In genomic region chr16:3101841-3102470, GRCh38 we compare ENCODE assay signal across 8 cellular contexts. TPM values are rescaled to one million over a fixed set of nuclear protein-coding genes. Genes with fewer than 3 reads are reported as not detected.
DNase-seq lines count a peak whose midpoint lies in the region; ATAC-seq and TF ChIP-seq lines count a peak whose summit lies in the region.

No MANE protein-coding gene starts in this region.

- H3K4me2 ChIP-seq in parathyroid adenoma (ENCODE audit: low read length): no peak overlapping the region

- no peak overlapping the region for H2AFZ ChIP-seq in parathyroid adenoma

- H3K9ac ChIP-seq in parathyroid adenoma: no peak overlapping the region

- H3K79me2 ChIP-seq in parathyroid adenoma: no peaks in the 10 kb centered on the region

- no peak for TF ChIP-seq POLR2A in esophagus muscularis mucosa (IDR thresholded peaks at IDR 0.05; ENCODE audit: low read depth)
- no peak for TF ChIP-seq POLR2A in vagina (IDR thresholded peaks at IDR 0.05)
- TF ChIP-seq POLR2A in testis (IDR thresholded peaks at IDR 0.05): no peak

- DNase-seq in GF-D8 (lab: John Stamatoyannopoulos, UW): peak; percentile 17
- peak; percentile 26 for DNase-seq in NOMO-1 treated with DMSO at 0.1 percent for 48 hours (lab: John Stamatoyannopoulos, UW; ENCODE audit: unreplicated experiment)
- DNase-seq in esophagus muscularis mucosa (ENCODE audit: extremely low spot score): no peak
- no peak for DNase-seq in vagina (ENCODE audit: extremely low spot score in 2 of 2)
- no peak for DNase-seq in testis

- ATAC-seq in GM21515 (IDR thresholded peaks at IDR 0.05; ENCODE audit: unreplicated experiment) (no peak), GM18502 (IDR thresholded peaks at IDR 0.05; ENCODE audit: poor library complexity, unreplicated experiment) (no peak)

- no peak overlapping the region for H3K4me3 ChIP-seq in esophagus muscularis mucosa
- H3K4me3 ChIP-seq in parathyroid adenoma (ENCODE audit: low read depth, low read length): no peak overlapping the region
- no peak overlapping the region for H3K4me3 ChIP-seq in vagina
- no peak overlapping the region for H3K4me3 ChIP-seq in testis

- no peaks in the 10 kb centered on the region for H3K9me3 ChIP-seq in esophagus muscularis mucosa
- H3K9me3 ChIP-seq in parathyroid adenoma (ENCODE audit: control insufficient read depth, low read length): no peaks in the 10 kb centered on the region
- H3K9me3 ChIP-seq in vagina: no peaks in the 10 kb centered on the region
- no peaks in the 10 kb centered on the region for H3K9me3 ChIP-seq in testis

- no peak for TF ChIP-seq CTCF in esophagus muscularis mucosa (IDR thresholded peaks at IDR 0.05)
- TF ChIP-seq CTCF in parathyroid adenoma (IDR thresholded peaks at IDR 0.05): no peak
- TF ChIP-seq CTCF in vagina (IDR thresholded peaks at IDR 0.05): no peak
- TF ChIP-seq CTCF in testis (IDR thresholded peaks at IDR 0.05): no peak

- H3K36me3 ChIP-seq in esophagus muscularis mucosa: no peaks in the 10 kb centered on the region
- no peaks in the 10 kb centered on the region for H3K36me3 ChIP-seq in parathyroid adenoma (ENCODE audit: control insufficient read depth, insufficient read depth, low read length)
- H3K36me3 ChIP-seq in vagina: no peaks in the 10 kb centered on the region
- H3K36me3 ChIP-seq in testis (ENCODE audit: low read depth, missing control alignments): no peaks in the 10 kb centered on the region

- WGBS in esophagus muscularis mucosa: 62% methylated on average over 27 of the region's 27 CpGs
- 23 to 59% methylated on average over 27 of the region's 27 CpGs for WGBS in testis, 2 donors

- H3K4me1 ChIP-seq in esophagus muscularis mucosa: peaks cover 22 to 45% (median 31%) of the 10 kb centered on the region in 4 donors
- H3K4me1 ChIP-seq in parathyroid adenoma: peaks cover 11% of the 10 kb centered on the region
- peaks cover 8% of the 10 kb centered on the region for H3K4me1 ChIP-seq in vagina
- H3K4me1 ChIP-seq in testis: peaks cover 8% of the 10 kb centered on the region

- H3K27me3 ChIP-seq in esophagus muscularis mucosa (peaks cover 0 to 51% (median 4%) of the 10 kb centered on the region in 4 donors), parathyroid adenoma (ENCODE audit: control insufficient read depth, insufficient read depth, low read length) (no peaks in the 10 kb centered on the region), vagina (no peaks in the 10 kb centered on the region), testis (no peaks in the 10 kb centered on the region)

- no peak for TF ChIP-seq EP300 in esophagus muscularis mucosa (IDR thresholded peaks at IDR 0.05)

- peak overlapping the region in 3 of 4 donors; percentile 15 to 62 (median 54) for H3K27ac ChIP-seq in esophagus muscularis mucosa (replicated peaks in 1 of 4)
- peak overlapping the region; percentile 29 for H3K27ac ChIP-seq in parathyroid adenoma
- H3K27ac ChIP-seq in vagina: no peak overlapping the region
- peak overlapping the region in 1 of 2 donors; percentile 29 for H3K27ac ChIP-seq in testis

- intact Hi-C loops in esophagus muscularis mucosa (cut with DNase I) (no loop called here), vagina (cut with DNase I) (no loop called here), testis (cut with DNase I; ENCODE audit: low total_unique reads) (no loop called here)

RNA-seq across cellular contexts. Expression of gene ZSCAN10, which starts 2.9 kb away (rescaled TPM):
- total RNA-seq in esophagus muscularis mucosa (not detected), vagina (not detected), testis (under 1 TPM; 0.79 to 0.93 TPM)
- 0.91 TPM for polyA plus RNA-seq in testis (ENCODE audit: insufficient read depth, low read depth, low replicate concordance)

RNA-seq across cellular contexts. Expression of gene ZNF205, which starts 10.4 kb away (rescaled TPM):
- total RNA-seq in esophagus muscularis mucosa (10 to 100 TPM; 10.6 to 25.0 (median 17.1) TPM), vagina (14.2 TPM), testis (10 to 100 TPM in 1 of 2 donors, 1 to 10 TPM in 1; 9.8 to 19.4 TPM)
- polyA plus RNA-seq in testis (ENCODE audit: insufficient read depth, low read depth, low replicate concordance): 5.5 TPM

RNA-seq across cellular contexts. Expression of gene ZNF213, which starts 32.9 kb away (rescaled TPM):
- total RNA-seq in esophagus muscularis mucosa: 10 to 100 TPM in 3 of 4 donors, 1 to 10 TPM in 1; 8.4 to 18.3 (median 13.5) TPM
- total RNA-seq in vagina: 7.6 TPM
- 10 to 100 TPM; 43.1 to 57.3 TPM for total RNA-seq in testis
- polyA plus RNA-seq in testis (ENCODE audit: insufficient read depth, low read depth, low replicate concordance): 46.8 TPM

RNA-seq across cellular contexts. Expression of gene IL32, which starts 36.5 kb away (rescaled TPM):
- total RNA-seq in esophagus muscularis mucosa (10 to 100 TPM; 13.7 to 40.8 (median 31.2) TPM), vagina (13.0 TPM), testis (10 to 100 TPM; 27.1 to 33.0 TPM)
- 62.2 TPM for polyA plus RNA-seq in testis (ENCODE audit: insufficient read depth, low read depth, low replicate concordance)

RNA-seq across cellular contexts. Expression of gene MMP25, which starts 55.6 kb away (rescaled TPM):
- total RNA-seq in esophagus muscularis mucosa (1 to 10 TPM in 1 of 4 donors, under 1 TPM in 3; under 0.01 to 4.5 (median 0.12) TPM), vagina (0.25 TPM), testis (1 to 10 TPM in 1 of 2 donors, under 1 TPM in 1; 0.62 to 1.5 TPM)
- polyA plus RNA-seq in testis (ENCODE audit: insufficient read depth, low read depth, low replicate concordance): 0.53 TPM

Comparison
In these comparisons a context has a peak if more than half of its experiments do, and no peak if none do; other contexts are left out.
1. DNase-seq: peak in GF-D8 (single experiment) and NOMO-1 treated with DMSO at 0.1 percent for 48 hours (single experiment); none in esophagus muscularis mucosa (single experiment), vagina (0 of 2) and testis (single experiment).